ENCODE assay signal across 1 cellular context in genomic region chr1:145997156-145998023, GRCh38.
TF ChIP-seq lines count a peak whose summit lies in the region.

No MANE protein-coding gene starts in this region.

TF ChIP-seq in WTC11, 78 proteins besides CTCF, POLR2A, EP300 and RAD21 (continued from another document):
- TF ChIP-seq, protein P1, sequence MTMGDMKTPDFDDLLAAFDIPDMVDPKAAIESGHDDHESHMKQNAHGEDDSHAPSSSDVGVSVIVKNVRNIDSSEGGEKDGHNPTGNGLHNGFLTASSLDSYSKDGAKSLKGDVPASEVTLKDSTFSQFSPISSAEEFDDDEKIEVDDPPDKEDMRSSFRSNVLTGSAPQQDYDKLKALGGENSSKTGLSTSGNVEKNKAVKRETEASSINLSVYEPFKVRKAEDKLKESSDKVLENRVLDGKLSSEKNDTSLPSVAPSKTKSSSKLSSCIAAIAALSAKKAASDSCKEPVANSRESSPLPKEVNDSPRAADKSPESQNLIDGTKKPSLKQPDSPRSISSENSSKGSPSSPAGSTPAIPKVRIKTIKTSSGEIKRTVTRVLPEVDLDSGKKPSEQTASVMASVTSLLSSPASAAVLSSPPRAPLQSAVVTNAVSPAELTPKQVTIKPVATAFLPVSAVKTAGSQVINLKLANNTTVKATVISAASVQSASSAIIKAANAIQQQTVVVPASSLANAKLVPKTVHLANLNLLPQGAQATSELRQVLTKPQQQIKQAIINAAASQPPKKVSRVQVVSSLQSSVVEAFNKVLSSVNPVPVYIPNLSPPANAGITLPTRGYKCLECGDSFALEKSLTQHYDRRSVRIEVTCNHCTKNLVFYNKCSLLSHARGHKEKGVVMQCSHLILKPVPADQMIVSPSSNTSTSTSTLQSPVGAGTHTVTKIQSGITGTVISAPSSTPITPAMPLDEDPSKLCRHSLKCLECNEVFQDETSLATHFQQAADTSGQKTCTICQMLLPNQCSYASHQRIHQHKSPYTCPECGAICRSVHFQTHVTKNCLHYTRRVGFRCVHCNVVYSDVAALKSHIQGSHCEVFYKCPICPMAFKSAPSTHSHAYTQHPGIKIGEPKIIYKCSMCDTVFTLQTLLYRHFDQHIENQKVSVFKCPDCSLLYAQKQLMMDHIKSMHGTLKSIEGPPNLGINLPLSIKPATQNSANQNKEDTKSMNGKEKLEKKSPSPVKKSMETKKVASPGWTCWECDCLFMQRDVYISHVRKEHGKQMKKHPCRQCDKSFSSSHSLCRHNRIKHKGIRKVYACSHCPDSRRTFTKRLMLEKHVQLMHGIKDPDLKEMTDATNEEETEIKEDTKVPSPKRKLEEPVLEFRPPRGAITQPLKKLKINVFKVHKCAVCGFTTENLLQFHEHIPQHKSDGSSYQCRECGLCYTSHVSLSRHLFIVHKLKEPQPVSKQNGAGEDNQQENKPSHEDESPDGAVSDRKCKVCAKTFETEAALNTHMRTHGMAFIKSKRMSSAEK (CRISPR knock-in tag; IDR thresholded peaks at IDR 0.05; ENCODE audit: borderline replicate concordance), result no peak
- TF ChIP-seq, protein P2, sequence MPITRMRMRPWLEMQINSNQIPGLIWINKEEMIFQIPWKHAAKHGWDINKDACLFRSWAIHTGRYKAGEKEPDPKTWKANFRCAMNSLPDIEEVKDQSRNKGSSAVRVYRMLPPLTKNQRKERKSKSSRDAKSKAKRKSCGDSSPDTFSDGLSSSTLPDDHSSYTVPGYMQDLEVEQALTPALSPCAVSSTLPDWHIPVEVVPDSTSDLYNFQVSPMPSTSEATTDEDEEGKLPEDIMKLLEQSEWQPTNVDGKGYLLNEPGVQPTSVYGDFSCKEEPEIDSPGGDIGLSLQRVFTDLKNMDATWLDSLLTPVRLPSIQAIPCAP (CRISPR knock-in tag; IDR thresholded peaks at IDR 0.05), result no peak
- TF ChIP-seq FOXK1 (CRISPR knock-in tag; IDR thresholded peaks at IDR 0.05) (no peak), NFATC4 (CRISPR knock-in tag; IDR thresholded peaks at IDR 0.05) (no peak), ZBTB43 (CRISPR knock-in tag; IDR thresholded peaks at IDR 0.05) (no peak), ZNF512 (CRISPR knock-in tag; IDR thresholded peaks at IDR 0.05; ENCODE audit: borderline replicate concordance) (no peak), HMGA2 (CRISPR knock-in tag; IDR thresholded peaks at IDR 0.05) (no peak)
- TF ChIP-seq, protein P3, sequence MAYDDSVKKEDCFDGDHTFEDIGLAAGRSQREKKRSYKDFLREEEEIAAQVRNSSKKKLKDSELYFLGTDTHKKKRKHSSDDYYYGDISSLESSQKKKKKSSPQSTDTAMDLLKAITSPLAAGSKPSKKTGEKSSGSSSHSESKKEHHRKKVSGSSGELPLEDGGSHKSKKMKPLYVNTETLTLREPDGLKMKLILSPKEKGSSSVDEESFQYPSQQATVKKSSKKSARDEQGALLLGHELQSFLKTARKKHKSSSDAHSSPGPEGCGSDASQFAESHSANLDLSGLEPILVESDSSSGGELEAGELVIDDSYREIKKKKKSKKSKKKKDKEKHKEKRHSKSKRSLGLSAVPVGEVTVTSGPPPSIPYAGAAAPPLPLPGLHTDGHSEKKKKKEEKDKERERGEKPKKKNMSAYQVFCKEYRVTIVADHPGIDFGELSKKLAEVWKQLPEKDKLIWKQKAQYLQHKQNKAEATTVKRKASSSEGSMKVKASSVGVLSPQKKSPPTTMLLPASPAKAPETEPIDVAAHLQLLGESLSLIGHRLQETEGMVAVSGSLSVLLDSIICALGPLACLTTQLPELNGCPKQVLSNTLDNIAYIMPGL (CRISPR knock-in tag; IDR thresholded peaks at IDR 0.05), result no peak
- TF ChIP-seq, protein P4, sequence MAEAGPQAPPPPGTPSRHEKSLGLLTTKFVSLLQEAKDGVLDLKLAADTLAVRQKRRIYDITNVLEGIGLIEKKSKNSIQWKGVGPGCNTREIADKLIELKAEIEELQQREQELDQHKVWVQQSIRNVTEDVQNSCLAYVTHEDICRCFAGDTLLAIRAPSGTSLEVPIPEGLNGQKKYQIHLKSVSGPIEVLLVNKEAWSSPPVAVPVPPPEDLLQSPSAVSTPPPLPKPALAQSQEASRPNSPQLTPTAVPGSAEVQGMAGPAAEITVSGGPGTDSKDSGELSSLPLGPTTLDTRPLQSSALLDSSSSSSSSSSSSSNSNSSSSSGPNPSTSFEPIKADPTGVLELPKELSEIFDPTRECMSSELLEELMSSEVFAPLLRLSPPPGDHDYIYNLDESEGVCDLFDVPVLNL (CRISPR knock-in tag; IDR thresholded peaks at IDR 0.05; ENCODE audit: borderline replicate concordance, low read depth), result no peak
